20 cellular contexts compared by ENCODE assay signal in the genomic region with DNA sequence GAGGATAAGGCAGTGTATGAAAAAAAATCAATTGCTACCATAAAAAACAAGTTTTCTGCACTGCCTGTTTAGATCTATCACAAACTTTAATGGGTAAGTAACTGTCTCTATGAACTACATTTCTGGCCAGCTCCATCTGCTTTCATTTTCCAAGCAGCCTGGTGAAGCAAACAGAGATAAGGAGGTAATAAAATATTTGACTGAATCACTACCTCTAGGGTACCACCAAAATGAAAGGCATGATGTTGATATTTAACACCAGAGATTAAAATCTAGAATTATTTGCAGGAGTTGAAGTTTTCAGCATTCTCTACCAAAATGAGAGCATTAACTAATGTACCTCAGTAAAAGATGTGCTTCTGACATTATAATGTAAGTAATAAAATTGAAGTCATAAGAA.
DNase-seq lines count a peak whose midpoint lies in the region; ATAC-seq and TF ChIP-seq lines count a peak whose summit lies in the region.
"Had no signal": no experiment of that assay in that cellular context is flagged by ENCODE, and none has a peak within 500 bp of the region (broad histone marks: within the 10 kb centered on the region; RNA-seq: fewer than 3 reads in every experiment).

No MANE protein-coding gene starts in this region.

- intact Hi-C loops in OCI-LY7 (cut with micrococcal nuclease; ENCODE audit: unreplicated experiment): no loop called here

- H3K4me1 ChIP-seq in BE2C (peaks cover 25% of the 10 kb centered on the region), SK-N-SH (ENCODE audit: control insufficient read depth in 1 of 2, insufficient read depth in 2 of 2, low read depth in 1 of 2, low read length in 1 of 2) (no peaks in the 10 kb centered on the region; a peak in 1 of 4 replicates), OCI-LY7 (ENCODE audit: insufficient read depth, low read length, poor library complexity, severe bottlenecking) (no peaks in the 10 kb centered on the region)

- no peaks in the 10 kb centered on the region for H3K36me3 Mint-ChIP-seq in progenitor cell of endocrine pancreas (ENCODE audit: insufficient read depth)
- H3K36me3 Mint-ChIP-seq: CD8-positive, alpha-beta memory T cell had no signal

- TF ChIP-seq EP300 in SK-N-SH (IDR thresholded peaks at IDR 0.05; ENCODE audit: borderline replicate concordance in 1 of 2, low read depth in 1 of 2, low read length in 1 of 2): peak in 1 of 2 experiments; percentile 78; a peak in 2 of 4 replicates

- no peaks in the 10 kb centered on the region for H3F3A ChIP-seq in SK-N-SH (replicated peaks; ENCODE audit: insufficient read depth)

- H3K27ac ChIP-seq in SK-N-SH (ENCODE audit: low read depth in 2 of 2, low read length in 1 of 2) (peak overlapping the region in 1 of 2 experiments; percentile 74; a peak in 1 of 4 replicates), OCI-LY7 (ENCODE audit: low read depth, low read length, poor library complexity, severe bottlenecking) (no peak overlapping the region)
- H3K27ac ChIP-seq: C4-2B, SK-N-MC had no signal

- no peak overlapping the region for H3K27ac Mint-ChIP-seq in progenitor cell of endocrine pancreas
- H3K27ac Mint-ChIP-seq: CD8-positive, alpha-beta memory T cell; H9 had no signal

- TF ChIP-seq CTCF in BE2C (IDR thresholded peaks at IDR 0.05; ENCODE audit: low read depth, low read length): no peak
- TF ChIP-seq CTCF in SK-N-SH (IDR thresholded peaks at IDR 0.05): no peak
- TF ChIP-seq CTCF in fibroblast of the aortic adventitia (IDR thresholded peaks at IDR 0.05; ENCODE audit: insufficient read depth, low read length): no peak
- no peak for TF ChIP-seq CTCF in OCI-LY7 (conservative IDR thresholded peaks at IDR 0.05; ENCODE audit: low read length)
- no peak for TF ChIP-seq CTCF in progenitor cell of endocrine pancreas (IDR thresholded peaks at IDR 0.05; ENCODE audit: unreplicated experiment)

- no peaks in the 10 kb centered on the region for H4K20me1 ChIP-seq in SK-N-SH (ENCODE audit: insufficient read depth)
- H4K20me1 ChIP-seq in OCI-LY7 (ENCODE audit: insufficient read depth, low read length): no peaks in the 10 kb centered on the region

- POLR2A ChIA-PET in SK-N-SH (lab: Yijun Ruan, JAX): no interaction called here
- POLR2A ChIA-PET in OCI-LY7 (lab: Charles Lee): no interaction called here

- no peaks in the 10 kb centered on the region for H3K4me1 Mint-ChIP-seq in progenitor cell of endocrine pancreas (ENCODE audit: low read depth)
- H3K4me1 Mint-ChIP-seq: CD8-positive, alpha-beta memory T cell had no signal

- BruUV-seq in OCI-LY7 (replicated peaks; lab: Mats Ljungman, UMichigan): no TSS peak

- H2AFZ ChIP-seq in SK-N-SH (ENCODE audit: low read depth): no peak overlapping the region
- H2AFZ ChIP-seq in OCI-LY7 (ENCODE audit: low read length): no peak overlapping the region

- H3K9ac ChIP-seq in SK-N-SH: no peak overlapping the region

- no peaks in the 10 kb centered on the region for H3K36me3 ChIP-seq in BE2C
- H3K36me3 ChIP-seq in SK-N-SH (replicated peaks in 1 of 2; ENCODE audit: control insufficient read depth in 1 of 2, insufficient read depth in 2 of 2, low read length in 1 of 2): no peaks in the 10 kb centered on the region
- no peaks in the 10 kb centered on the region for H3K36me3 ChIP-seq in OCI-LY7 (ENCODE audit: insufficient read depth, low read length)

- no peak overlapping the region for H3K4me3 Mint-ChIP-seq in progenitor cell of endocrine pancreas (ENCODE audit: low read depth)
- H3K4me3 Mint-ChIP-seq: CD8-positive, alpha-beta memory T cell; H9 had no signal

- DNase-seq in BE2C: peak; percentile 28
- DNase-seq in G401 (ENCODE audit: low spot score): peak; percentile 44
- DNase-seq in SK-N-SH: peak; percentile 22
- DNase-seq in fibroblast of the aortic adventitia (ENCODE audit: low read depth): peak; percentile 59
- DNase-seq in OCI-LY7 (ENCODE audit: low spot score): no peak
- DNase-seq in progenitor cell of endocrine pancreas (ENCODE audit: low spot score, unreplicated experiment): no peak
- DNase-seq: ACHN; AML-193; Calu3; CD8-positive, alpha-beta memory T cell; GF-D8; H9; KG1; NCI-H1092 treated with DMSO at 0.1 percent for 48 hours; NCI-H1436 treated with DMSO at 0.1 percent for 48 hours; NCI-H524 treated with DMSO at 0.1 percent for 48 hours; SHP77 treated with DMSO at 0.1 percent for 48 hours had no signal

- H3K27me3 Mint-ChIP-seq in progenitor cell of endocrine pancreas: no peaks in the 10 kb centered on the region
- H3K27me3 Mint-ChIP-seq: CD8-positive, alpha-beta memory T cell had no signal

- ATAC-seq in GM21367 (IDR thresholded peaks at IDR 0.05; ENCODE audit: unreplicated experiment): no peak

- peaks cover 5% of the 10 kb centered on the region for H3K9me3 Mint-ChIP-seq in progenitor cell of endocrine pancreas (ENCODE audit: low read depth)

- peak; percentile 34; the same call in 1 of the 2 replicates for TF ChIP-seq RAD21 in SK-N-SH (IDR thresholded peaks at IDR 0.05; ENCODE audit: low read length)

- H3K4me3 ChIP-seq in BE2C (ENCODE audit: low read depth, low read length): no peak overlapping the region
- no peak overlapping the region for H3K4me3 ChIP-seq in SK-N-SH (ENCODE audit: low read depth in 2 of 2, low read length in 1 of 2)
- H3K4me3 ChIP-seq in fibroblast of the aortic adventitia (ENCODE audit: low read depth, low read length): no peak overlapping the region
- H3K4me3 ChIP-seq in OCI-LY7 (ENCODE audit: low read depth, low read length, poor library complexity, severe bottlenecking): no peak overlapping the region
- H3K4me3 ChIP-seq: SK-N-MC had no signal

- H3K4me2 ChIP-seq in SK-N-SH (no peak overlapping the region), OCI-LY7 (ENCODE audit: low read length) (no peak overlapping the region)

- CTCF ChIA-PET in SK-N-SH (lab: Yijun Ruan, JAX) (interaction anchor here (0.9 to 1.5 kb wide), 2 partner anchors 17 to 35 kb away, joined by 3 read pairs; no protein-coding TSS in a partner anchor), OCI-LY7 (lab: Charles Lee; ENCODE audit: unreplicated experiment) (no interaction called here)

- H3K79me2 ChIP-seq in SK-N-SH (ENCODE audit: insufficient read depth): no peaks in the 10 kb centered on the region
- H3K79me2 ChIP-seq in OCI-LY7 (ENCODE audit: insufficient read depth, low read depth, low read length): no peaks in the 10 kb centered on the region

- no peaks in the 10 kb centered on the region for H3K9me2 ChIP-seq in SK-N-SH
- no peaks in the 10 kb centered on the region for H3K9me2 ChIP-seq in OCI-LY7 (ENCODE audit: insufficient read depth, low read length)

- in situ Hi-C loops in G401 (cut with HindIII; ENCODE audit: low sequenced_read_pairs): no loop called here

- H3K27me3 ChIP-seq in BE2C: no peaks in the 10 kb centered on the region
- no peaks in the 10 kb centered on the region for H3K27me3 ChIP-seq in SK-N-SH (ENCODE audit: insufficient read depth)

- no peaks in the 10 kb centered on the region for H3K9me3 ChIP-seq in BE2C
- no peaks in the 10 kb centered on the region for H3K9me3 ChIP-seq in SK-N-SH
- peaks cover under 1% of the 10 kb centered on the region; the same call in 1 of the 2 replicates for H3K9me3 ChIP-seq in OCI-LY7 (ENCODE audit: low read length)

TF ChIP-seq in SK-N-SH, 30 proteins besides CTCF, POLR2A, EP300 and RAD21 (continues in another document):
- TF ChIP-seq ELF1 (IDR thresholded peaks at IDR 0.05): no peak
- TF ChIP-seq RCOR1 (IDR thresholded peaks at IDR 0.05; ENCODE audit: low read length): peak; percentile 88
- no peak for TF ChIP-seq NRF1 (IDR thresholded peaks at IDR 0.05; ENCODE audit: low read depth, low read length)
- TF ChIP-seq, protein P1, sequence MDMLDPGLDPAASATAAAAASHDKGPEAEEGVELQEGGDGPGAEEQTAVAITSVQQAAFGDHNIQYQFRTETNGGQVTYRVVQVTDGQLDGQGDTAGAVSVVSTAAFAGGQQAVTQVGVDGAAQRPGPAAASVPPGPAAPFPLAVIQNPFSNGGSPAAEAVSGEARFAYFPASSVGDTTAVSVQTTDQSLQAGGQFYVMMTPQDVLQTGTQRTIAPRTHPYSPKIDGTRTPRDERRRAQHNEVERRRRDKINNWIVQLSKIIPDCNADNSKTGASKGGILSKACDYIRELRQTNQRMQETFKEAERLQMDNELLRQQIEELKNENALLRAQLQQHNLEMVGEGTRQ (IDR thresholded peaks at IDR 0.05; ENCODE audit: borderline replicate concordance, low read depth, low read length): no peak
- TF ChIP-seq, protein P2, sequence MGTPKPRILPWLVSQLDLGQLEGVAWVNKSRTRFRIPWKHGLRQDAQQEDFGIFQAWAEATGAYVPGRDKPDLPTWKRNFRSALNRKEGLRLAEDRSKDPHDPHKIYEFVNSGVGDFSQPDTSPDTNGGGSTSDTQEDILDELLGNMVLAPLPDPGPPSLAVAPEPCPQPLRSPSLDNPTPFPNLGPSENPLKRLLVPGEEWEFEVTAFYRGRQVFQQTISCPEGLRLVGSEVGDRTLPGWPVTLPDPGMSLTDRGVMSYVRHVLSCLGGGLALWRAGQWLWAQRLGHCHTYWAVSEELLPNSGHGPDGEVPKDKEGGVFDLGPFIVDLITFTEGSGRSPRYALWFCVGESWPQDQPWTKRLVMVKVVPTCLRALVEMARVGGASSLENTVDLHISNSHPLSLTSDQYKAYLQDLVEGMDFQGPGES (IDR thresholded peaks at IDR 0.05; ENCODE audit: low read depth, low read length): no peak
- TF ChIP-seq SMC3 (IDR thresholded peaks at IDR 0.05; ENCODE audit: low read depth, low read length): no peak
- peak; percentile 36 for TF ChIP-seq CHD2 (IDR thresholded peaks at IDR 0.05; ENCODE audit: low read length, partially characterized antibody)
- TF ChIP-seq GABPA (IDR thresholded peaks at IDR 0.05; ENCODE audit: low read depth): no peak
- TF ChIP-seq, protein P3, sequence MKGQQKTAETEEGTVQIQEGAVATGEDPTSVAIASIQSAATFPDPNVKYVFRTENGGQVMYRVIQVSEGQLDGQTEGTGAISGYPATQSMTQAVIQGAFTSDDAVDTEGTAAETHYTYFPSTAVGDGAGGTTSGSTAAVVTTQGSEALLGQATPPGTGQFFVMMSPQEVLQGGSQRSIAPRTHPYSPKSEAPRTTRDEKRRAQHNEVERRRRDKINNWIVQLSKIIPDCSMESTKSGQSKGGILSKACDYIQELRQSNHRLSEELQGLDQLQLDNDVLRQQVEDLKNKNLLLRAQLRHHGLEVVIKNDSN (IDR thresholded peaks at IDR 0.05; ENCODE audit: borderline replicate concordance, low read depth): no peak

Comparison
In these comparisons a context has a peak if more than half of its experiments do, and no peak if none do; other contexts are left out.
1. DNase-seq: peak in BE2C (single experiment), G401 (single experiment), SK-N-SH (single experiment) and fibroblast of the aortic adventitia (single experiment); none in OCI-LY7 (single experiment) and progenitor cell of endocrine pancreas (single experiment).